Comparison of ENCODE assay signal across 4 cellular contexts in genomic region chr13:26422036-26422435, GRCh38.
"Had no signal": no experiment of that assay in that cellular context is flagged by ENCODE, and none has a peak within 500 bp of the region (broad histone marks: within the 10 kb centered on the region; RNA-seq: fewer than 3 reads in every experiment).

No MANE protein-coding gene starts in this region.

- H3K4me3 ChIP-seq: GM23338 had no signal

- H3K27ac Mint-ChIP-seq: GM23338, H9 had no signal

- DNase-seq: H9, HCEC 1CT, IMR-90 had no signal

- H3K9me3 Mint-ChIP-seq: GM23338, H9 had no signal

- ATAC-seq: GM23338 had no signal

- H3K4me3 Mint-ChIP-seq: GM23338, H9 had no signal
